In the genomic region with DNA sequence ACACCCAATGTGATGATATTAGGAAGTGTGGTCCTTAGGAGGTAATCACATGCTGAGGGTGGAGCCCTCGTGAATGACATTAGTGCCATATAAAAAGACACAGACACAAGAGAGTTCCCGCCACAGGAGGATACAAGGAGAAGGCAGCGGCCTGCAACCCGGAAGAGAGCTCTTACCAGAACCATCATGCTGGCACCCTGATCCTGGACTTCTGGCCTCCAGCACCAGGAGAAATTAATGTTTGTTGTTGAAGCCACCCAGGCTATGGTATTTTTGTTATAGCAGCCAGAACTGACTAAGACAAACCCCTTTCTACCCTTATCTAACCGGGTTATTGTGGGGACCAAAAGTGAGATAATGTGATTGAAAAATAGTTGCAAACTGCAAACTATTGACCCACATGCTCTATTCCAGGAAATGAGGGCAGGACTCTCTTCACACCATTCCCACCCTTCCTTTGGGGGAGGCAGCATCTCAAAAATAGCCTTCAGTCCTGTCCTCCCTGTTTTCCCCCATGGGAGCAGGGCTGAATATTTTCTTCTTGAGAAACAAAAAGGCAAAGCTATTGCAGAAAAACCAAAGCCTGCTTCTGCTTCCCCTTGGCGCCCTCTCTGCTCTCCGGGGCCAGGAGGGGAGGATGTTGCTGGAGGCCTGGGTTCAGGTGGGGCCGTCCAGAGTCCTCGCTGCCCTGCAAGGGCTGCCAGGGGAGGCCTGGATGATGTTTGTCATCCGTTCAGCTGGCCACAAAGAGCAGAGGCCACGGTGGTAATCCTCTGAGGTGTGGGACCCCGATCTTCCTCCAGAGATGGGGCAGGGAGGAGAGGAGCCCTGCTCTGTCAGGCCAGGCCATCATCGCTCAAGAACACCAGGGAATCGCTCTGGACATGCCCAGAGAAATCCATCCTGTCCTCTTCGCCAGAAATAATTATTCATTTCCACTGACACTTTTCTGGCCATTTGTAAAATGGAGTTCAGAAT, we compare ENCODE assay signal across 18 cellular contexts.
DNase-seq lines count a peak whose midpoint lies in the region; ATAC-seq and TF ChIP-seq lines count a peak whose summit lies in the region.
"Had no signal": no experiment of that assay in that cellular context is flagged by ENCODE, and none has a peak within 500 bp of the region (broad histone marks: within the 10 kb centered on the region; RNA-seq: fewer than 3 reads in every experiment).

No MANE protein-coding gene starts in this region.

- no peak overlapping the region for H3K4me3 Mint-ChIP-seq in activated naive CD8-positive, alpha-beta T cell treated with anti-CD3 and anti-CD28 coated beads, Interleukin-2, amount 50 U/mL, for 24 hours
- H3K4me3 Mint-ChIP-seq: activated naive CD8-positive, alpha-beta T cell treated with anti-CD3 and anti-CD28 coated beads, Interleukin-2, amount 10 ng/mL, durations not matched to agents 7 days and 5 days; CD4-positive, CD25-positive, alpha-beta regulatory T cell had no signal

- H3K4me1 ChIP-seq in BLaER1 (peaks cover 26% of the 10 kb centered on the region), fibroblast of lung (ENCODE audit: control insufficient read depth, extremely low read depth, insufficient read depth, low read length) (no peaks in the 10 kb centered on the region), lower lobe of right lung (peaks cover 15% of the 10 kb centered on the region), sigmoid colon (peaks cover 0 to 23% (median 20%) of the 10 kb centered on the region in 4 donors), SJCRH30 (no peaks in the 10 kb centered on the region)

- ATAC-seq in lower lobe of right lung, result peak; percentile 44 to 63
- no peak for ATAC-seq in activated naive CD8-positive, alpha-beta T cell treated with anti-CD3 and anti-CD28 coated beads, Interleukin-2, amount 50 U/mL, for 24 hours
- ATAC-seq: Panc1 had no signal

- peak overlapping the region; percentile 69 for H2AFZ ChIP-seq in fibroblast of lung (ENCODE audit: low read length)

- H3K9ac ChIP-seq in BLaER1, result no peak overlapping the region
- H3K9ac ChIP-seq in fibroblast of lung (ENCODE audit: insufficient read depth, low read length), result no peak overlapping the region

- TF ChIP-seq CTCF in fibroblast of lung (conservative IDR thresholded peaks at IDR 0.05 in 1 of 2, IDR thresholded peaks at IDR 0.05 in 1 of 2; ENCODE audit: low read depth in 1 of 2, low read length in 2 of 2), result no peak
- TF ChIP-seq CTCF in lower lobe of right lung (IDR thresholded peaks at IDR 0.05), result no peak
- TF ChIP-seq CTCF in sigmoid colon (IDR thresholded peaks at IDR 0.05), result no peak

- H3K79me2 ChIP-seq in fibroblast of lung (ENCODE audit: control insufficient read depth, insufficient read depth, low read length), result no peaks in the 10 kb centered on the region

- H3K4me2 ChIP-seq in BLaER1 (peak overlapping the region; percentile 27), fibroblast of lung (ENCODE audit: extremely low read depth, insufficient read depth, low read length) (no peak overlapping the region)

- no peaks in the 10 kb centered on the region for H3K36me3 ChIP-seq in BLaER1
- no peaks in the 10 kb centered on the region for H3K36me3 ChIP-seq in fibroblast of lung (ENCODE audit: control insufficient read depth, insufficient read depth, low read length)
- H3K36me3 ChIP-seq in lower lobe of right lung, result no peaks in the 10 kb centered on the region
- H3K36me3 ChIP-seq in sigmoid colon, result no peaks in the 10 kb centered on the region
- H3K36me3 ChIP-seq in SJCRH30, result no peaks in the 10 kb centered on the region

- no peaks in the 10 kb centered on the region for H3K4me1 Mint-ChIP-seq in activated naive CD8-positive, alpha-beta T cell treated with anti-CD3 and anti-CD28 coated beads, Interleukin-2, amount 50 U/mL, for 24 hours
- H3K4me1 Mint-ChIP-seq: activated naive CD8-positive, alpha-beta T cell treated with anti-CD3 and anti-CD28 coated beads, Interleukin-2, amount 10 ng/mL, durations not matched to agents 7 days and 5 days had no signal

- H3K27ac ChIP-seq in BLaER1 (no peak overlapping the region), fibroblast of lung (ENCODE audit: insufficient read depth, low read length) (no peak overlapping the region), lower lobe of right lung (peak overlapping the region; percentile 72), sigmoid colon (peak overlapping the region; percentile 52 to 85 (median 73)), SJCRH30 (no peak overlapping the region)

- intact Hi-C loops in lower lobe of right lung (cut with DNase I), result loop anchor here (10.0 kb wide), 1 partner anchor 79 kb away; no protein-coding TSS in a partner anchor
- intact Hi-C loops in sigmoid colon (cut with DNase I), result no loop called here

- H3K27me3 ChIP-seq in BLaER1, result no peaks in the 10 kb centered on the region
- no peaks in the 10 kb centered on the region for H3K27me3 ChIP-seq in fibroblast of lung (ENCODE audit: control insufficient read depth, insufficient read depth, low read length)
- no peaks in the 10 kb centered on the region for H3K27me3 ChIP-seq in lower lobe of right lung (ENCODE audit: low read depth)
- no peaks in the 10 kb centered on the region for H3K27me3 ChIP-seq in sigmoid colon
- H3K27me3 ChIP-seq in SJCRH30, result no peaks in the 10 kb centered on the region

- no peak overlapping the region for H3K27ac Mint-ChIP-seq in activated naive CD8-positive, alpha-beta T cell treated with anti-CD3 and anti-CD28 coated beads, Interleukin-2, amount 50 U/mL, for 24 hours
- H3K27ac Mint-ChIP-seq: activated naive CD8-positive, alpha-beta T cell treated with anti-CD3 and anti-CD28 coated beads, Interleukin-2, amount 10 ng/mL, durations not matched to agents 7 days and 5 days; CD4-positive, CD25-positive, alpha-beta regulatory T cell had no signal

- peaks cover 2% of the 10 kb centered on the region for H3K27me3 Mint-ChIP-seq in activated naive CD8-positive, alpha-beta T cell treated with anti-CD3 and anti-CD28 coated beads, Interleukin-2, amount 50 U/mL, for 24 hours

- no peaks in the 10 kb centered on the region for H3K36me3 Mint-ChIP-seq in activated naive CD8-positive, alpha-beta T cell treated with anti-CD3 and anti-CD28 coated beads, Interleukin-2, amount 50 U/mL, for 24 hours (ENCODE audit: low read depth)
- H3K36me3 Mint-ChIP-seq: activated naive CD8-positive, alpha-beta T cell treated with anti-CD3 and anti-CD28 coated beads, Interleukin-2, amount 10 ng/mL, durations not matched to agents 7 days and 5 days; CD4-positive, CD25-positive, alpha-beta regulatory T cell had no signal

- H3K4me3 ChIP-seq in BLaER1 (no peak overlapping the region), fibroblast of lung (replicated peaks in 1 of 4; ENCODE audit: control extremely low read depth in 1 of 4, insufficient read depth in 1 of 4, low read depth in 3 of 4, low read length in 4 of 4) (no peak overlapping the region), lower lobe of right lung (no peak overlapping the region), sigmoid colon (no peak overlapping the region), SJCRH30 (no peak overlapping the region)

- DNase-seq in fibroblast of lung (ENCODE audit: low read depth in 2 of 2) (no peak), lower lobe of right lung (no peak), sigmoid colon (peak; percentile 82), SJCRH30 (no peak), NCI-H187 treated with DMSO at 0.1 percent for 48 hours (lab: John Stamatoyannopoulos, UW) (no peak), NCI-H2196 (lab: John Stamatoyannopoulos, UW; ENCODE audit: unreplicated experiment) (no peak)
- DNase-seq in activated naive CD8-positive, alpha-beta T cell treated with anti-CD3 and anti-CD28 coated beads, Interleukin-2, amount 50 U/mL, for 24 hours, result no peak
- DNase-seq: activated CD4-positive, alpha-beta T cell treated with anti-CD3 and anti-CD28 coated beads for 4 hours; activated naive CD8-positive, alpha-beta T cell treated with anti-CD3 and anti-CD28 coated beads, Interleukin-2, amount 10 ng/mL, durations not matched to agents 7 days and 5 days; CD4-positive, CD25-positive, alpha-beta regulatory T cell; DMS79 treated with DMSO at 0.1 percent for 48 hours; hippocampal formation; NCI-H510A treated with DMSO at 0.1 percent for 48 hours; nucleus accumbens; stimulated activated CD4-positive, alpha-beta T cell treated with anti-CD3 and anti-CD28 coated beads, Interleukin-15, amount 100 ng/mL, for 24 hours; T-helper 9 cell had no signal

- H4K20me1 ChIP-seq in BLaER1 (no peaks in the 10 kb centered on the region), fibroblast of lung (ENCODE audit: control insufficient read depth, extremely low read depth, insufficient read depth, low read length) (no peaks in the 10 kb centered on the region)

- TF ChIP-seq EP300 in sigmoid colon (IDR thresholded peaks at IDR 0.05), result no peak

- no peak for TF ChIP-seq POLR2A in sigmoid colon (IDR thresholded peaks at IDR 0.05)

- 77 to 85% methylated on average over 15 of the region's 15 CpGs for WGBS in sigmoid colon, 2 donors

- H3K9me3 Mint-ChIP-seq in activated naive CD8-positive, alpha-beta T cell treated with anti-CD3 and anti-CD28 coated beads, Interleukin-2, amount 50 U/mL, for 24 hours, result peaks cover 13% of the 10 kb centered on the region

- H3K9me3 ChIP-seq in BLaER1, result peaks cover 15% of the 10 kb centered on the region
- no peaks in the 10 kb centered on the region for H3K9me3 ChIP-seq in fibroblast of lung (ENCODE audit: control insufficient read depth, insufficient read depth, low read depth, low read length)
- H3K9me3 ChIP-seq in lower lobe of right lung, result no peaks in the 10 kb centered on the region
- peaks cover 0 to 2% (median 0%) of the 10 kb centered on the region in 4 donors for H3K9me3 ChIP-seq in sigmoid colon
- H3K9me3 ChIP-seq in SJCRH30 (replicated peaks), result peaks cover 11% of the 10 kb centered on the region

Comparison
In these comparisons a context has a peak if more than half of its experiments do, and no peak if none do; other contexts are left out.
1. H3K27ac ChIP-seq: peak in lower lobe of right lung (single experiment) and sigmoid colon (4 of 4); none in BLaER1 (single experiment), fibroblast of lung (single experiment) and SJCRH30 (single experiment).